In genomic region chr1:75074719-75075395, GRCh38 we compare ENCODE assay signal across 19 cellular contexts. TPM values are rescaled to one million over a fixed set of nuclear protein-coding genes. Genes with fewer than 3 reads are reported as not detected.
DNase-seq lines count a peak whose midpoint lies in the region.
"Had no signal": no experiment of that assay in that cellular context is flagged by ENCODE, and none has a peak within 500 bp of the region (broad histone marks: within the 10 kb centered on the region; RNA-seq: fewer than 3 reads in every experiment).

No MANE protein-coding gene starts in this region.

- intact Hi-C loops in posterior cingulate gyrus (cut with DNase I) = no loop called here

- DNase-seq in DMS153 (lab: John Stamatoyannopoulos, UW) = peak; percentile 53
- DNase-seq in DMS153 treated with DMSO at 0.1 percent for 48 hours (lab: John Stamatoyannopoulos, UW; ENCODE audit: unreplicated experiment) = no peak
- DNase-seq in KBM-7 = peak; percentile 65
- DNase-seq in OCI-M1 (lab: John Stamatoyannopoulos, UW) = peak; percentile 73
- peak; percentile 11 for DNase-seq in iPS-NIHi11 (ENCODE audit: low spot score)
- DNase-seq in G401 (ENCODE audit: low spot score) = no peak
- DNase-seq in AG08396 (ENCODE audit: low spot score) = no peak
- no peak for DNase-seq in posterior cingulate gyrus
- DNase-seq: activated CD4-positive, alpha-beta T cell treated with anti-CD3 and anti-CD28 coated beads for 1 hour; activated naive CD4-positive, alpha-beta T cell treated with anti-CD3 and anti-CD28 coated beads for 36 hours; activated T-cell treated with anti-CD3 and anti-CD28 coated beads, Interleukin-2, amount 50 U/mL, for 4 hours; amygdala; EL; HFFc6; NCI-H1105 treated with DMSO at 0.1 percent for 48 hours; SK-N-SH; upper lobe of right lung had no signal

- in situ Hi-C loops in KBM-7 (cut with MboI; ENCODE audit: low pct_unique_long_range_greater_than_20kb, low sequenced_read_pairs) (no loop called here), G401 (cut with HindIII; ENCODE audit: low sequenced_read_pairs) (no loop called here)

RNA-seq across cellular contexts. Expression of gene LHX8, which starts 59.3 kb away (rescaled TPM):
- total RNA-seq in G401 (2014; rRNA removed; shearing (Covaris generic)) = not detected in 2 replicates
- total RNA-seq: activated naive CD4-positive, alpha-beta T cell treated with anti-CD3 and anti-CD28 coated beads for 36 hours; activated T-cell treated with anti-CD3 and anti-CD28 coated beads, Interleukin-2, amount 50 U/mL, for 4 hours; HFFc6; liver; renal cortical epithelial cell; upper lobe of right lung had no signal

Comparison
In these comparisons a context has a peak if more than half of its experiments do, and no peak if none do; other contexts are left out.
1. DNase-seq: peak in DMS153 (single experiment), KBM-7 (single experiment), OCI-M1 (single experiment) and iPS-NIHi11 (single experiment); none in DMS153 treated with DMSO at 0.1 percent for 48 hours (single experiment), G401 (single experiment), AG08396 (single experiment) and posterior cingulate gyrus (0 of 10).